9 cellular contexts compared by ENCODE assay signal in the genomic region with DNA sequence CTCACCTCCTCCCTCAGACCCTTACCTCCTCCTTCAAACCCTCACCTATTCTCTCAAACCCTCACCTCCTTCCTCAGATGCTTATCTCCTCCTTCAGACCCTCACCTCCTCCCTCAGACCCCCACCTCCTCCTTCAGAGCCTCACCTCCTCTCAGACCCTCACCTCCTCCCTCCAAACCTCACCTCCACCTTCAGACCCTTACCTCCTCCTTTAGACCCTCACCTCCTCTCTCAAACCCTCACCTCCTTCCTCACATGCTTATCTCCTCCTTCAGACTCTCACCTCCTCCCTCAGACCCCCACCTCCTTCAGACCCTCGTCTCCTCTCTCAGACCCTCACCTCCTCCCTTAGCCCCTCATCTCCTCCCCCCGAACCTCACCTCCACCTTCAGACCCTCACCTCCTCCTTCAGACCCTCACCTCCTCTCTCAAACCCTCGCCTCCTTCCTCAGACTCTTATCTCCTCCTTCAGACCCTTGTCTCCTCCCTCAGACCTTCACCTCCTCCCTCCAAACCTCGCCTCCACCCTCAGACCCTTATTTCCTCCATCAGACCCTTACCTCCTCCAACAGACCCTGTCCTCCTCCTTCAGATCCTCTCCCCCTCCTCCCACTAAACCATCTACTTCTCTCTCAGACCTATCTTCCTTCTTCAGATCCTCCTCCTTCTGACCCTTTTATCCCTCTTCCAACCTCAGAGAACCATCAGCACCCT. TPM values are rescaled to one million over a fixed set of nuclear protein-coding genes. Genes with fewer than 3 reads are reported as not detected.
DNase-seq lines count a peak whose midpoint lies in the region; ATAC-seq and TF ChIP-seq lines count a peak whose summit lies in the region.
"Had no signal": no experiment of that assay in that cellular context is flagged by ENCODE, and none has a peak within 500 bp of the region (broad histone marks: within the 10 kb centered on the region; RNA-seq: fewer than 3 reads in every experiment).

No MANE protein-coding gene starts in this region.

- intact Hi-C loops in CD8-positive, alpha-beta T cell (cut with DNase I, micrococcal nuclease), result loop anchor here (2.0 to 5.0 kb wide), 2 partner anchors 21 to 836 kb away; partner anchors contain the start of gene OPA3 (in 1 of the 2)
- intact Hi-C loops in activated CD4-positive, alpha-beta memory T cell treated with anti-CD3 and anti-CD28 coated beads for 36 hours (cut with micrococcal nuclease), result loop anchor here (5.0 to 10.0 kb wide), 2 partner anchors 256 to 991 kb away; partner anchors contain the start of genes RELB and SMG9
- intact Hi-C loops in sigmoid colon (cut with DNase I), result loop anchor here (5.0 kb wide), 2 partner anchors 101 to 1551 kb away; partner anchors contain the start of genes HIF3A and NECTIN2
- intact Hi-C loops in OCI-LY7 (cut with micrococcal nuclease; ENCODE audit: unreplicated experiment), result no loop called here

- H3K9me3 Mint-ChIP-seq in CD8-positive, alpha-beta T cell, result no peaks in the 10 kb centered on the region
- H3K9me3 Mint-ChIP-seq in activated CD4-positive, alpha-beta memory T cell treated with anti-CD3 and anti-CD28 coated beads for 36 hours, result no peaks in the 10 kb centered on the region

- POLR2A ChIA-PET in CD8-positive, alpha-beta T cell (lab: Charles Lee), result interaction anchor here (2.2 kb wide), 1 partner anchor 8 kb away, joined by 7 read pairs; no protein-coding TSS in a partner anchor
- POLR2A ChIA-PET in activated CD4-positive, alpha-beta memory T cell treated with anti-CD3 and anti-CD28 coated beads for 36 hours (lab: Charles Lee), result no interaction called here
- POLR2A ChIA-PET in OCI-LY7 (lab: Charles Lee) (no interaction called here), HEK293T (lab: Yijun Ruan, JAX) (no interaction called here)

- no peak for TF ChIP-seq EP300 in sigmoid colon (IDR thresholded peaks at IDR 0.05)

- TF ChIP-seq CTCF in CD8-positive, alpha-beta T cell (IDR thresholded peaks at IDR 0.05), result no peak
- TF ChIP-seq CTCF in sigmoid colon (IDR thresholded peaks at IDR 0.05) (no peak), OCI-LY7 (conservative IDR thresholded peaks at IDR 0.05; ENCODE audit: low read length) (no peak)

- no peaks in the 10 kb centered on the region for H3K9me2 ChIP-seq in OCI-LY7 (ENCODE audit: insufficient read depth, low read length)

- no peaks in the 10 kb centered on the region for H4K20me1 ChIP-seq in OCI-LY7 (ENCODE audit: insufficient read depth, low read length)

- no peaks in the 10 kb centered on the region for H3K27me3 ChIP-seq in CD8-positive, alpha-beta T cell (ENCODE audit: insufficient read depth, low read length)
- H3K27me3 ChIP-seq in sigmoid colon, result no peaks in the 10 kb centered on the region

- H3K27ac Mint-ChIP-seq in CD8-positive, alpha-beta T cell, result peak overlapping the region; percentile 87
- H3K27ac Mint-ChIP-seq in activated CD4-positive, alpha-beta memory T cell treated with anti-CD3 and anti-CD28 coated beads for 36 hours, result peak overlapping the region; percentile 76

- H3K9me3 ChIP-seq in CD8-positive, alpha-beta T cell (ENCODE audit: low read length), result no peaks in the 10 kb centered on the region
- H3K9me3 ChIP-seq in sigmoid colon (no peaks in the 10 kb centered on the region), OCI-LY7 (ENCODE audit: low read length) (no peaks in the 10 kb centered on the region)

- BruUV-seq in OCI-LY7 (replicated peaks; lab: Mats Ljungman, UMichigan), result no TSS peak

- 66 to 74% methylated on average over 4 of the region's 4 CpGs for WGBS in sigmoid colon, 2 donors

- TF ChIP-seq POLR2A in sigmoid colon (IDR thresholded peaks at IDR 0.05), result no peak

- no peak for ATAC-seq in CD8-positive, alpha-beta T cell
- no peak for ATAC-seq in GM19452 (IDR thresholded peaks at IDR 0.05; ENCODE audit: unreplicated experiment)

- peak overlapping the region; percentile 66 for H3K4me3 Mint-ChIP-seq in CD8-positive, alpha-beta T cell
- H3K4me3 Mint-ChIP-seq in activated CD4-positive, alpha-beta memory T cell treated with anti-CD3 and anti-CD28 coated beads for 36 hours, result peak overlapping the region; percentile 6

- peaks cover 31% of the 10 kb centered on the region for H3K4me1 ChIP-seq in CD8-positive, alpha-beta T cell (ENCODE audit: insufficient read depth, low read length)
- H3K4me1 ChIP-seq in sigmoid colon (peaks cover 0 to 87% (median 78%) of the 10 kb centered on the region in 4 donors), OCI-LY7 (ENCODE audit: insufficient read depth, low read length, poor library complexity, severe bottlenecking) (peaks cover 45% of the 10 kb centered on the region)

- H3K36me3 ChIP-seq in CD8-positive, alpha-beta T cell (ENCODE audit: insufficient read depth, low read length), result no peaks in the 10 kb centered on the region
- peaks cover 0 to 4% (median 0%) of the 10 kb centered on the region in 4 donors for H3K36me3 ChIP-seq in sigmoid colon
- peaks cover 14% of the 10 kb centered on the region; the same call in 1 of the 2 replicates for H3K36me3 ChIP-seq in OCI-LY7 (ENCODE audit: insufficient read depth, low read length)

- CTCF ChIA-PET in CD8-positive, alpha-beta T cell (lab: Charles Lee), result interaction anchor here (0.9 to 2.7 kb wide), 3 partner anchors 13 to 25 kb away, joined by 3 to 14 read pairs (median 6); no protein-coding TSS in a partner anchor
- CTCF ChIA-PET in activated CD4-positive, alpha-beta memory T cell treated with anti-CD3 and anti-CD28 coated beads for 36 hours (lab: Charles Lee), result interaction anchor here (1.2 to 2.3 kb wide), 2 partner anchors 22 to 25 kb away, joined by 3 to 13 read pairs; no protein-coding TSS in a partner anchor
- CTCF ChIA-PET in OCI-LY7 (lab: Charles Lee; ENCODE audit: unreplicated experiment) (no interaction called here), HEK293T (lab: Yijun Ruan, JAX) (no interaction called here)

- no peak overlapping the region for H3K4me2 ChIP-seq in OCI-LY7 (ENCODE audit: low read length)

- H3K27me3 Mint-ChIP-seq in CD8-positive, alpha-beta T cell (ENCODE audit: low read depth), result no peaks in the 10 kb centered on the region
- H3K27me3 Mint-ChIP-seq in activated CD4-positive, alpha-beta memory T cell treated with anti-CD3 and anti-CD28 coated beads for 36 hours, result no peaks in the 10 kb centered on the region

- peaks cover 41% of the 10 kb centered on the region for H3K4me1 Mint-ChIP-seq in CD8-positive, alpha-beta T cell (ENCODE audit: low read depth)
- peaks cover 41% of the 10 kb centered on the region for H3K4me1 Mint-ChIP-seq in activated CD4-positive, alpha-beta memory T cell treated with anti-CD3 and anti-CD28 coated beads for 36 hours (ENCODE audit: low read depth)

- no peak overlapping the region for H3K27ac ChIP-seq in CD8-positive, alpha-beta T cell (ENCODE audit: low read depth, low read length)
- H3K27ac ChIP-seq in sigmoid colon (peak overlapping the region; percentile 90 to 98 (median 94)), OCI-LY7 (ENCODE audit: low read depth, low read length, poor library complexity, severe bottlenecking) (no peak overlapping the region)

- H3K4me3 ChIP-seq in CD8-positive, alpha-beta T cell (ENCODE audit: low read depth, low read length), result no peak overlapping the region
- H3K4me3 ChIP-seq in sigmoid colon (no peak overlapping the region), OCI-LY7 (ENCODE audit: low read depth, low read length, poor library complexity, severe bottlenecking) (no peak overlapping the region)

- peaks cover 7% of the 10 kb centered on the region for H3K36me3 Mint-ChIP-seq in CD8-positive, alpha-beta T cell
- H3K36me3 Mint-ChIP-seq in activated CD4-positive, alpha-beta memory T cell treated with anti-CD3 and anti-CD28 coated beads for 36 hours, result peaks cover 18% of the 10 kb centered on the region

- DNase-seq in CD8-positive, alpha-beta T cell, result no peak
- no peak for DNase-seq in activated CD4-positive, alpha-beta memory T cell treated with anti-CD3 and anti-CD28 coated beads for 36 hours
- DNase-seq in iPS-NIHi7 (ENCODE audit: extremely low spot score), result peak; percentile 1
- no peak for DNase-seq in sigmoid colon
- no peak for DNase-seq in OCI-LY7 (ENCODE audit: low spot score)
- DNase-seq in HEK293T (ENCODE audit: extremely low spot score), result no peak
- no peak for DNase-seq in NCI-H1105 treated with DMSO at 0.1 percent for 48 hours (lab: John Stamatoyannopoulos, UW)

- peaks cover 23% of the 10 kb centered on the region for H3K79me2 ChIP-seq in OCI-LY7 (ENCODE audit: insufficient read depth, low read depth, low read length)

- no peak overlapping the region for H2AFZ ChIP-seq in OCI-LY7 (ENCODE audit: low read length)

TF ChIP-seq in HEK293T, 16 proteins besides CTCF, POLR2A, EP300 and RAD21:
- TF ChIP-seq, protein P1, sequence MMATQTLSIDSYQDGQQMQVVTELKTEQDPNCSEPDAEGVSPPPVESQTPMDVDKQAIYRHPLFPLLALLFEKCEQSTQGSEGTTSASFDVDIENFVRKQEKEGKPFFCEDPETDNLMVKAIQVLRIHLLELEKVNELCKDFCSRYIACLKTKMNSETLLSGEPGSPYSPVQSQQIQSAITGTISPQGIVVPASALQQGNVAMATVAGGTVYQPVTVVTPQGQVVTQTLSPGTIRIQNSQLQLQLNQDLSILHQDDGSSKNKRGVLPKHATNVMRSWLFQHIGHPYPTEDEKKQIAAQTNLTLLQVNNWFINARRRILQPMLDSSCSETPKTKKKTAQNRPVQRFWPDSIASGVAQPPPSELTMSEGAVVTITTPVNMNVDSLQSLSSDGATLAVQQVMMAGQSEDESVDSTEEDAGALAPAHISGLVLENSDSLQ (IDR thresholded peaks at IDR 0.05), result no peak
- TF ChIP-seq BHLHE40 (IDR thresholded peaks at IDR 0.05; ENCODE audit: borderline replicate concordance), result no peak
- no peak for TF ChIP-seq ELF4 (IDR thresholded peaks at IDR 0.05)
- TF ChIP-seq NFRKB (IDR thresholded peaks at IDR 0.05), result no peak
- TF ChIP-seq LEF1 (IDR thresholded peaks at IDR 0.05; ENCODE audit: borderline replicate concordance), result no peak
- TF ChIP-seq TARDBP (IDR thresholded peaks at IDR 0.05), result no peak
- no peak for TF ChIP-seq FOXK2 (IDR thresholded peaks at IDR 0.05)
- TF ChIP-seq ARNT (IDR thresholded peaks at IDR 0.05), result no peak
- TF ChIP-seq L3MBTL2 (conservative IDR thresholded peaks at IDR 0.05), result no peak

RNA-seq across cellular contexts. Expression of gene BCL3, which starts 2.5 kb away (rescaled TPM):
- 100 to 1,000 TPM; 107 to 116 TPM for total RNA-seq in CD8-positive, alpha-beta T cell
- 10 to 100 TPM; 75.0 to 79.6 TPM for total RNA-seq in activated CD4-positive, alpha-beta memory T cell treated with anti-CD3 and anti-CD28 coated beads for 36 hours
- total RNA-seq in sigmoid colon (10 to 100 TPM; 13.9 to 69.0 (median 25.9) TPM), OCI-LY7 (2022) (18.6 and 22.9 TPM in 2 replicates)
- 100 to 1,000 TPM in 1 of 3 donors, 10 to 100 TPM in 2; 44.4 to 104 (median 64.7) TPM for polyA plus RNA-seq in sigmoid colon
- 5.8 and 10.2 TPM in 2 replicates for total RNA-seq in OCI-LY7 (2014; rRNA removed; shearing (Covaris generic))

RNA-seq across cellular contexts. Expression of gene CBLC, which starts 31.6 kb away (rescaled TPM):
- not detected for total RNA-seq in CD8-positive, alpha-beta T cell
- total RNA-seq in activated CD4-positive, alpha-beta memory T cell treated with anti-CD3 and anti-CD28 coated beads for 36 hours, result not detected
- total RNA-seq in sigmoid colon (not detected), OCI-LY7 (2022) (not detected in 2 replicates)
- 10 to 100 TPM; 46.8 to 64.5 (median 58.0) TPM for polyA plus RNA-seq in sigmoid colon
- total RNA-seq in OCI-LY7 (2014; rRNA removed; shearing (Covaris generic)), result not detected in 2 replicates
- total RNA-seq: lung microvascular endothelial cell had no signal

RNA-seq across cellular contexts. Expression of gene CEACAM16, which starts 47.1 kb away (rescaled TPM):
- not detected for total RNA-seq in CD8-positive, alpha-beta T cell
- not detected for total RNA-seq in activated CD4-positive, alpha-beta memory T cell treated with anti-CD3 and anti-CD28 coated beads for 36 hours
- total RNA-seq in sigmoid colon, result not detected
- not detected for polyA plus RNA-seq in sigmoid colon
- total RNA-seq in OCI-LY7 (2014; rRNA removed; shearing (Covaris generic)), result not detected in 2 replicates
- not detected in 2 replicates for total RNA-seq in OCI-LY7 (2022)

Comparison
In these comparisons a context has a peak if more than half of its experiments do, and no peak if none do; other contexts are left out.
1. H3K27ac ChIP-seq: peak in sigmoid colon (4 of 4); none in CD8-positive, alpha-beta T cell (single experiment) and OCI-LY7 (single experiment).
2. CTCF ChIA-PET loops: an anchor here in CD8-positive, alpha-beta T cell (0.9 to 2.7 kb wide) and activated CD4-positive, alpha-beta memory T cell treated with anti-CD3 and anti-CD28 coated beads for 36 hours (1.2 to 2.3 kb wide); none called in OCI-LY7 and HEK293T.